Comparison of ENCODE assay signal across 20 cellular contexts in the genomic region with DNA sequence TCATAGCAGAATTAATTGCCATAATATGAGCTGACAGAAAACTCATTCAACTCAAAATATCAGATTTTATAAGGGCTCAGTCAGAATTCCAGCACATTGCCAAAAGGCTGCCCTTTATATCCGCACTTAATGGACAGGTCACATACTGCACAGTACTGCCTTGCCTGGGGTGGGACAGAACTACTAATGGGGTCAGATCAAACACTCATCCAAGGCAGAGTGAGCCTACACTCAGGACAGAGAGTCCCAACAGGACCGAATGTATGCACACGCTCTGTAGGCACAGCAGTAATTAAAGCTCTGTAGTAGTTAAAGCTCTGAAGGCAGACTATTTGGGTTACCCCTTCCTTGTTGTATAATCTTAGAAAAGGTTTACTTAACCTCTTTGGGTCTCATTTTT. TPM values are rescaled to one million over a fixed set of nuclear protein-coding genes. Genes with fewer than 3 reads are reported as not detected.
DNase-seq lines count a peak whose midpoint lies in the region; ATAC-seq and TF ChIP-seq lines count a peak whose summit lies in the region.
"Had no signal": no experiment of that assay in that cellular context is flagged by ENCODE, and none has a peak within 500 bp of the region (broad histone marks: within the 10 kb centered on the region; RNA-seq: fewer than 3 reads in every experiment).

No MANE protein-coding gene starts in this region.

- no peak overlapping the region for H3K4ac ChIP-seq in mesenchymal stem cell (ENCODE audit: low read depth in 1 of 2, low read length in 2 of 2)

- H4K91ac ChIP-seq in mesenchymal stem cell (ENCODE audit: low read length): peak overlapping the region; percentile 50

- intact Hi-C loops in upper lobe of right lung (cut with DNase I): no loop called here

- H3K36me3 ChIP-seq in SK-N-MC (ENCODE audit: insufficient read depth, low read length) (0 out of 2 replicates have a peak, but pooled peaks cover 9% of the 10 kb centered on the region), mesenchymal stem cell (ENCODE audit: control insufficient read depth in 1 of 2, insufficient read depth in 2 of 2, low read depth in 1 of 2, low read length in 2 of 2) (peaks cover 3 to 18% of the 10 kb centered on the region in 2 experiments), upper lobe of right lung (peaks cover 5% of the 10 kb centered on the region)
- H3K36me3 ChIP-seq: BE2C had no signal

- H3K14ac ChIP-seq in mesenchymal stem cell (ENCODE audit: low read length in 2 of 2): no peak overlapping the region

- H3K4me2 ChIP-seq in mesenchymal stem cell (ENCODE audit: low read length, poor library complexity, severe bottlenecking): no peak overlapping the region
- H3K4me2 ChIP-seq: A549 had no signal

- H3K4me1 ChIP-seq in mesenchymal stem cell (ENCODE audit: control insufficient read depth, insufficient read depth, low read depth, low read length) (no peaks in the 10 kb centered on the region), upper lobe of right lung (peaks cover 5% of the 10 kb centered on the region)
- H3K4me1 ChIP-seq: A549, BE2C had no signal

- H2BK12ac ChIP-seq in mesenchymal stem cell (ENCODE audit: low read length in 2 of 2): no peak overlapping the region

- no peak overlapping the region for H2AFZ ChIP-seq in mesenchymal stem cell (ENCODE audit: low read depth, low read length)
- H2AFZ ChIP-seq: GM23248 had no signal

- H3K27me3 ChIP-seq in HL-60 (ENCODE audit: insufficient read depth, poor library complexity, severe bottlenecking): no peaks in the 10 kb centered on the region
- no peaks in the 10 kb centered on the region for H3K27me3 ChIP-seq in mesenchymal stem cell (ENCODE audit: control insufficient read depth in 1 of 2, insufficient read depth in 1 of 2, low read length in 2 of 2)
- no peaks in the 10 kb centered on the region for H3K27me3 ChIP-seq in upper lobe of right lung
- H3K27me3 ChIP-seq: BE2C; BLaER1 treated with 17β-estradiol and CSF1 and Interleukin-3, amounts not matched to agents 10 nM and 100 nM had no signal

- no peak overlapping the region for H3K18ac ChIP-seq in mesenchymal stem cell (ENCODE audit: low read depth in 1 of 2, low read length in 2 of 2)

- ATAC-seq in HG03097 (IDR thresholded peaks at IDR 0.05; ENCODE audit: low FRiP score, unreplicated experiment) (no peak), upper lobe of right lung (no peak), HG03045 (IDR thresholded peaks at IDR 0.05; ENCODE audit: unreplicated experiment) (no peak), GM21381 (IDR thresholded peaks at IDR 0.05; ENCODE audit: unreplicated experiment) (no peak)
- ATAC-seq: A549 had no signal

- H3K23ac ChIP-seq in mesenchymal stem cell (ENCODE audit: low read length in 2 of 2): no peak overlapping the region

- H3K4me3 ChIP-seq in HL-60 (replicated peaks; ENCODE audit: insufficient read depth, low read length) (no peak overlapping the region), SK-N-MC (no peak overlapping the region), mesenchymal stem cell (ENCODE audit: insufficient read depth in 1 of 2, low read depth in 1 of 2, low read length in 2 of 2) (no peak overlapping the region), upper lobe of right lung (no peak overlapping the region)
- H3K4me3 ChIP-seq: A549; BLaER1 treated with 17β-estradiol and CSF1 and Interleukin-3, amounts not matched to agents 10 nM and 100 nM; GM23248 had no signal

- H3K27ac ChIP-seq in HL-60 (replicated peaks): peak overlapping the region; percentile 97
- peak overlapping the region; percentile 11; the same call in 1 of the 2 replicates for H3K27ac ChIP-seq in SK-N-MC
- H3K27ac ChIP-seq in mesenchymal stem cell (ENCODE audit: low read length, poor library complexity, severe bottlenecking): no peak overlapping the region
- no peak overlapping the region for H3K27ac ChIP-seq in upper lobe of right lung
- H3K27ac ChIP-seq: A549, GM23248 had no signal

- 96% methylated on average over 3 of the region's 3 CpGs for WGBS in mesenchymal stem cell

- DNase-seq in HL-60 (ENCODE audit: low read depth in 1 of 2, low spot score in 1 of 2) (no peak), SK-N-MC (ENCODE audit: low read depth, low spot score) (no peak), mesenchymal stem cell (no peak), upper lobe of right lung (no peak)
- DNase-seq: 8988T; ACHN; AML-193; BE2C; Calu3; CD4-positive, alpha-beta memory T cell; COR-L47; DND-41; GM23248; H7; HCEC 1CT had no signal

- peaks cover 1% of the 10 kb centered on the region for H3K79me1 ChIP-seq in mesenchymal stem cell (replicated peaks; ENCODE audit: low read length, poor library complexity, severe bottlenecking)

- no peak overlapping the region for H2BK120ac ChIP-seq in mesenchymal stem cell (ENCODE audit: low read depth, low read length)

- no peak overlapping the region for H4K8ac ChIP-seq in mesenchymal stem cell (ENCODE audit: low read length)

- TF ChIP-seq CTCF in HL-60 (IDR thresholded peaks at IDR 0.05; ENCODE audit: insufficient read depth, low read length): no peak
- TF ChIP-seq CTCF in upper lobe of right lung (IDR thresholded peaks at IDR 0.05): no peak

- no peak overlapping the region for H2AK5ac ChIP-seq in mesenchymal stem cell (ENCODE audit: low read length, severe bottlenecking)

- no peak overlapping the region for H2BK5ac ChIP-seq in mesenchymal stem cell (ENCODE audit: low read depth, low read length, poor library complexity, severe bottlenecking)

- no peak overlapping the region for H2BK15ac ChIP-seq in mesenchymal stem cell (ENCODE audit: low read depth, poor library complexity, severe bottlenecking)

- no peaks in the 10 kb centered on the region for H3K9me3 ChIP-seq in SK-N-MC (ENCODE audit: low read depth, low read length)
- no peaks in the 10 kb centered on the region for H3K9me3 ChIP-seq in mesenchymal stem cell (ENCODE audit: control insufficient read depth, low read length)
- no peaks in the 10 kb centered on the region for H3K9me3 ChIP-seq in upper lobe of right lung
- H3K9me3 ChIP-seq: A549, BE2C had no signal

- H3K9ac ChIP-seq in SK-N-MC (ENCODE audit: insufficient read length) (no peak overlapping the region), mesenchymal stem cell (ENCODE audit: low read length) (no peak overlapping the region)
- H3K9ac ChIP-seq: GM23248 had no signal

RNA-seq across cellular contexts. Expression of a gene that starts 27.2 kb away (rescaled TPM):
- polyA plus RNA-seq in mesenchymal stem cell (2013, experiment 1 of 2): 4.0 TPM
- polyA plus RNA-seq in mesenchymal stem cell (2013, experiment 2 of 2): 4.0 TPM
- 15.1 TPM for total RNA-seq in upper lobe of right lung

RNA-seq across cellular contexts. Expression of a gene that starts 28.4 kb away (rescaled TPM):
- 8.7 TPM for polyA plus RNA-seq in mesenchymal stem cell (2013, experiment 1 of 2)
- 9.3 TPM for polyA plus RNA-seq in mesenchymal stem cell (2013, experiment 2 of 2)
- total RNA-seq in upper lobe of right lung: 14.2 TPM

Comparison
In these comparisons a context has a peak if more than half of its experiments do, and no peak if none do; other contexts are left out.
1. H3K27ac ChIP-seq: peak in HL-60 (single experiment) and SK-N-MC (single experiment); none in mesenchymal stem cell (single experiment) and upper lobe of right lung (single experiment).